Comparison of ENCODE assay signal across 1 cellular context in the genomic region with DNA sequence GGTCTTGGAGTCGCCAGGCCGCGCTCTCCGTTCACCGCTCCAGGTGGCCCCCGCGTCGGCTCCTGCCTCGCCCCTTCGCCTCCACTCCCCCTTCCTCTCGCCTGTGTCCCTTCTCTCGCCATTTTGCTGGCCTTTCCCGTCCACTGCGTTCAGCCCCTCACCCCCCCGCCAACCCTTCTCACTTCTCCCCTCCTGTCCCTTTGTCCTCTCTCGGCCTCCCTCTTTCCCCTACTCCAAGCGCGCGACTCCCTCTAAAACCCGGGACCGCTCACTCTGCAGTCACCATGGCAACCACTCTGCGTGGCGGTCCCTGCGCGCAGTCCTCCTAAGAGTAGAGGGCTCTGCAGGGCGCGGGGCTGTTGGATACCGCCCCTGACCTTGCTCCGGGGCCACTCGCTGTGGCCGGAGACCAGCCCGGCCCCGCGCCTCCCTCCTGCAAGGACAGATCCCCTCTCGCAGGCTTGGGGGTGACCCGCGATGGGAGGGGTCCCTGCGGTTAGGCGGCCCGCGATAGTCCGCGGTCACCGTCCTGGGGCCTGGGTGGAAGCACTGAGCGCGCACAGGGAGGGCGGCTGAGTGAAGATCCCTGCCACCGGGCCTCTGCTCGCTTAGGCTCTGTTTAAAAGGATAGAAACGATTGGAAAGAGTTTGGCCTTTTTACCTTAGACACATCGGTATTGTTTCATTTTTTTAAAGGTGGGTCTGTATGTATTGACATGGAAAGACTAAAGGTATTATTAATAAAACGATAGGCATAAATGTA.
TF ChIP-seq lines count a peak whose summit lies in the region.

No MANE protein-coding gene starts in this region.

TF ChIP-seq in K562, 482 proteins besides CTCF, POLR2A, EP300 and RAD21 (continued from another document):
- TF ChIP-seq, protein P1, sequence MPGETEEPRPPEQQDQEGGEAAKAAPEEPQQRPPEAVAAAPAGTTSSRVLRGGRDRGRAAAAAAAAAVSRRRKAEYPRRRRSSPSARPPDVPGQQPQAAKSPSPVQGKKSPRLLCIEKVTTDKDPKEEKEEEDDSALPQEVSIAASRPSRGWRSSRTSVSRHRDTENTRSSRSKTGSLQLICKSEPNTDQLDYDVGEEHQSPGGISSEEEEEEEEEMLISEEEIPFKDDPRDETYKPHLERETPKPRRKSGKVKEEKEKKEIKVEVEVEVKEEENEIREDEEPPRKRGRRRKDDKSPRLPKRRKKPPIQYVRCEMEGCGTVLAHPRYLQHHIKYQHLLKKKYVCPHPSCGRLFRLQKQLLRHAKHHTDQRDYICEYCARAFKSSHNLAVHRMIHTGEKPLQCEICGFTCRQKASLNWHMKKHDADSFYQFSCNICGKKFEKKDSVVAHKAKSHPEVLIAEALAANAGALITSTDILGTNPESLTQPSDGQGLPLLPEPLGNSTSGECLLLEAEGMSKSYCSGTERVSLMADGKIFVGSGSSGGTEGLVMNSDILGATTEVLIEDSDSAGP (CRISPR knock-in tag; IDR thresholded peaks at IDR 0.05) = no peak
- TF ChIP-seq RUNX1 (IDR thresholded peaks at IDR 0.05; ENCODE audit: low read depth) (no peak), TAL1 (IDR thresholded peaks at IDR 0.05) (no peak), ZNF212 (CRISPR knock-in tag; IDR thresholded peaks at IDR 0.05) (no peak), RBM34 (IDR thresholded peaks at IDR 0.05; ENCODE audit: borderline replicate concordance, insufficient read depth, low read length) (no peak), CXXC5 (CRISPR knock-in tag; IDR thresholded peaks at IDR 0.05) (no peak; the same call in 1 of the 2 replicates), GABPA (tag; conservative IDR thresholded peaks at IDR 0.05; ENCODE audit: low read depth) (peak; percentile 72), RNF2 (IDR thresholded peaks at IDR 0.05) (no peak), ZNF175 (CRISPR knock-in tag; IDR thresholded peaks at IDR 0.05; ENCODE audit: low read depth) (no peak)
- TF ChIP-seq, protein P2, sequence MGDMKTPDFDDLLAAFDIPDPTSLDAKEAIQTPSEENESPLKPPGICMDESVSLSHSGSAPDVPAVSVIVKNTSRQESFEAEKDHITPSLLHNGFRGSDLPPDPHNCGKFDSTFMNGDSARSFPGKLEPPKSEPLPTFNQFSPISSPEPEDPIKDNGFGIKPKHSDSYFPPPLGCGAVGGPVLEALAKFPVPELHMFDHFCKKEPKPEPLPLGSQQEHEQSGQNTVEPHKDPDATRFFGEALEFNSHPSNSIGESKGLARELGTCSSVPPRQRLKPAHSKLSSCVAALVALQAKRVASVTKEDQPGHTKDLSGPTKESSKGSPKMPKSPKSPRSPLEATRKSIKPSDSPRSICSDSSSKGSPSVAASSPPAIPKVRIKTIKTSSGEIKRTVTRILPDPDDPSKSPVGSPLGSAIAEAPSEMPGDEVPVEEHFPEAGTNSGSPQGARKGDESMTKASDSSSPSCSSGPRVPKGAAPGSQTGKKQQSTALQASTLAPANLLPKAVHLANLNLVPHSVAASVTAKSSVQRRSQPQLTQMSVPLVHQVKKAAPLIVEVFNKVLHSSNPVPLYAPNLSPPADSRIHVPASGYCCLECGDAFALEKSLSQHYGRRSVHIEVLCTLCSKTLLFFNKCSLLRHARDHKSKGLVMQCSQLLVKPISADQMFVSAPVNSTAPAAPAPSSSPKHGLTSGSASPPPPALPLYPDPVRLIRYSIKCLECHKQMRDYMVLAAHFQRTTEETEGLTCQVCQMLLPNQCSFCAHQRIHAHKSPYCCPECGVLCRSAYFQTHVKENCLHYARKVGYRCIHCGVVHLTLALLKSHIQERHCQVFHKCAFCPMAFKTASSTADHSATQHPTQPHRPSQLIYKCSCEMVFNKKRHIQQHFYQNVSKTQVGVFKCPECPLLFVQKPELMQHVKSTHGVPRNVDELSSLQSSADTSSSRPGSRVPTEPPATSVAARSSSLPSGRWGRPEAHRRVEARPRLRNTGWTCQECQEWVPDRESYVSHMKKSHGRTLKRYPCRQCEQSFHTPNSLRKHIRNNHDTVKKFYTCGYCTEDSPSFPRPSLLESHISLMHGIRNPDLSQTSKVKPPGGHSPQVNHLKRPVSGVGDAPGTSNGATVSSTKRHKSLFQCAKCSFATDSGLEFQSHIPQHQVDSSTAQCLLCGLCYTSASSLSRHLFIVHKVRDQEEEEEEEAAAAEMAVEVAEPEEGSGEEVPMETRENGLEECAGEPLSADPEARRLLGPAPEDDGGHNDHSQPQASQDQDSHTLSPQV (IDR thresholded peaks at IDR 0.05) = no peak
- TF ChIP-seq, protein P3, sequence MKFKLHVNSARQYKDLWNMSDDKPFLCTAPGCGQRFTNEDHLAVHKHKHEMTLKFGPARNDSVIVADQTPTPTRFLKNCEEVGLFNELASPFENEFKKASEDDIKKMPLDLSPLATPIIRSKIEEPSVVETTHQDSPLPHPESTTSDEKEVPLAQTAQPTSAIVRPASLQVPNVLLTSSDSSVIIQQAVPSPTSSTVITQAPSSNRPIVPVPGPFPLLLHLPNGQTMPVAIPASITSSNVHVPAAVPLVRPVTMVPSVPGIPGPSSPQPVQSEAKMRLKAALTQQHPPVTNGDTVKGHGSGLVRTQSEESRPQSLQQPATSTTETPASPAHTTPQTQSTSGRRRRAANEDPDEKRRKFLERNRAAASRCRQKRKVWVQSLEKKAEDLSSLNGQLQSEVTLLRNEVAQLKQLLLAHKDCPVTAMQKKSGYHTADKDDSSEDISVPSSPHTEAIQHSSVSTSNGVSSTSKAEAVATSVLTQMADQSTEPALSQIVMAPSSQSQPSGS (CRISPR knock-in tag; IDR thresholded peaks at IDR 0.05) = no peak
- TF ChIP-seq, protein P4, sequence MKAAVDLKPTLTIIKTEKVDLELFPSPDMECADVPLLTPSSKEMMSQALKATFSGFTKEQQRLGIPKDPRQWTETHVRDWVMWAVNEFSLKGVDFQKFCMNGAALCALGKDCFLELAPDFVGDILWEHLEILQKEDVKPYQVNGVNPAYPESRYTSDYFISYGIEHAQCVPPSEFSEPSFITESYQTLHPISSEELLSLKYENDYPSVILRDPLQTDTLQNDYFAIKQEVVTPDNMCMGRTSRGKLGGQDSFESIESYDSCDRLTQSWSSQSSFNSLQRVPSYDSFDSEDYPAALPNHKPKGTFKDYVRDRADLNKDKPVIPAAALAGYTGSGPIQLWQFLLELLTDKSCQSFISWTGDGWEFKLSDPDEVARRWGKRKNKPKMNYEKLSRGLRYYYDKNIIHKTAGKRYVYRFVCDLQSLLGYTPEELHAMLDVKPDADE (conservative IDR thresholded peaks at IDR 0.05; ENCODE audit: control insufficient read depth, low read depth, low read length) = no peak
